26 cellular contexts compared by ENCODE assay signal in the genomic region with DNA sequence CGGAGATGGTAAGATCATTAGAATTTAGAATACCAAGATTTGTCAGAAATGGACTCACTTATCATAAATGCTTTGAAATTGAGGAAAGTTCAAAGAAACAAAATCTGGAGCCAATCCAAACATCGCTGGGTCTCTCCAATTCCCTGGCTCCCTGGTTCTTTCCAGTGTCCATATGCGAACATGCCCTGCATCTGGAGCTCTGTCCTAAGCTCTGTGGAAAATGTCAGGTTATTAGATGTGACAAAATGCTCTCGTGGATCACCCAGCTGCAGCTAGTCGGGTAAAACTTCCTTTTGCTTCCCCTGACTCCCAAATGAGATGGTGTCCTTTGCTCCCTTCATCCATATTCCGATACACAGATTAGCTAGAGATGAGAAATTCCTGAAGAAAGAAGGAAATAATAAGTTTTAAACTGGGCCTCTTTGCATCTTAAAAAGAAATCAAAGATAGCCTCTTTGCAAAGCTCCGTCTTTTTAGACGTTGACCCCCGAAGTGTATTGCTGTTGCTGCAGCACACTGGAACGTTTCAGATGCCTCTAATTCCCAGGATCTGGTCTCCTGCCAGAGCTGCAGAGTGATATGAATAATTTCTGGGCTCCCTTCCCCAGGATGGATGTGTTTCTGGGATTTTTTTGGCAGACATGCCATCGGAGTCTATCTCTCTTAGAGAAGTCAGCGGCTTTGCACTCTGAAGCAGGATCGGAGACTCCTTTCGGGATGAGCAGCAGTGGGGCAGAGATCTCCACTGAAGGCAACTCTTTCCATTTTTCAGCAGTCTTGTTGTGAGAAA.
DNase-seq lines count a peak whose midpoint lies in the region; ATAC-seq and TF ChIP-seq lines count a peak whose summit lies in the region.
"Had no signal": no experiment of that assay in that cellular context is flagged by ENCODE, and none has a peak within 500 bp of the region (broad histone marks: within the 10 kb centered on the region; RNA-seq: fewer than 3 reads in every experiment).

No MANE protein-coding gene starts in this region.

- H3K27me3 Mint-ChIP-seq in WTC11 (ENCODE audit: low read depth), result no peaks in the 10 kb centered on the region

- H3K9me3 Mint-ChIP-seq in WTC11, result peaks cover 10% of the 10 kb centered on the region
- H3K9me3 Mint-ChIP-seq: activated B cell treated with CpG ODN at 0.5 μM for 24 hours; activated CD4-positive, alpha-beta memory T cell treated with anti-CD3 and anti-CD28 coated beads for 36 hours; CD4-positive, alpha-beta memory T cell had no signal

- no peaks in the 10 kb centered on the region for H3K4me1 Mint-ChIP-seq in WTC11

- no peak overlapping the region for H3K4me3 ChIP-seq in AG10803 (ENCODE audit: low read length)
- no peak overlapping the region for H3K4me3 ChIP-seq in fibroblast of the aortic adventitia (ENCODE audit: low read depth, low read length)
- H3K4me3 ChIP-seq in ovary, result no peak overlapping the region
- H3K4me3 ChIP-seq: cardiac muscle cell, dorsolateral prefrontal cortex, hepatocyte, lower lobe of right lung, stomach, upper lobe of left lung had no signal

- DNase-seq in AG10803 (ENCODE audit: low read depth) (peak; percentile 50), amniotic epithelial cell (ENCODE audit: low read depth) (peak; percentile 42), fibroblast of the aortic adventitia (ENCODE audit: low read depth) (peak; percentile 88), ovary (peak; percentile 42 to 59 (median 51)), NK-92 (lab: John Stamatoyannopoulos, UW; ENCODE audit: unreplicated experiment) (no peak), WTC11 (ENCODE audit: low spot score) (no peak), DMS53 treated with DMSO at 0.1 percent for 48 hours (lab: John Stamatoyannopoulos, UW; ENCODE audit: unreplicated experiment) (no peak)
- DNase-seq: activated B cell treated with CpG ODN at 0.5 μM for 24 hours; activated CD4-positive, alpha-beta memory T cell treated with anti-CD3 and anti-CD28 coated beads for 36 hours; activated gamma-delta T cell; activated T-cell treated with anti-CD3 and anti-CD28 coated beads for 4 hours; CD4-positive, alpha-beta memory T cell; foreskin melanocyte; GDM1; H7; lower lobe of right lung; NCI-H524 treated with DMSO at 0.1 percent for 48 hours; RPMI8226; stomach; upper lobe of left lung had no signal

- H3K9me3 ChIP-seq in ovary, result no peaks in the 10 kb centered on the region
- H3K9me3 ChIP-seq: lower lobe of right lung, neutrophil, stomach, upper lobe of left lung had no signal

- no peaks in the 10 kb centered on the region for H3K4me1 ChIP-seq in ovary (ENCODE audit: insufficient read depth)

- no peaks in the 10 kb centered on the region for H3K36me3 Mint-ChIP-seq in WTC11
- H3K36me3 Mint-ChIP-seq: activated CD4-positive, alpha-beta memory T cell treated with anti-CD3 and anti-CD28 coated beads for 36 hours; CD4-positive, alpha-beta memory T cell; IgD-negative memory B cell had no signal

- TF ChIP-seq CTCF in AG10803 (conservative IDR thresholded peaks at IDR 0.05; ENCODE audit: low read length) (no peak), fibroblast of the aortic adventitia (IDR thresholded peaks at IDR 0.05; ENCODE audit: insufficient read depth, low read length) (no peak), ovary (IDR thresholded peaks at IDR 0.05) (no peak), WTC11 (IDR thresholded peaks at IDR 0.05) (no peak)

- CTCF ChIA-PET in WTC11 (lab: Charles Lee), result no interaction called here

- no peak overlapping the region for H3K27ac Mint-ChIP-seq in WTC11
- H3K27ac Mint-ChIP-seq: activated B cell treated with CpG ODN at 0.5 μM for 24 hours; activated CD4-positive, alpha-beta memory T cell treated with anti-CD3 and anti-CD28 coated beads for 36 hours; CD4-positive, alpha-beta memory T cell had no signal

- no peak for ATAC-seq in WTC11
- no peak for ATAC-seq in activated CD4-positive, CD25-positive, alpha-beta regulatory T cell treated with anti-CD3 and anti-CD28 coated beads, Interleukin-2, amount 50 U/mL, for 24 hours
- ATAC-seq: lower lobe of right lung had no signal

- H3K27me3 ChIP-seq in ovary, result no peaks in the 10 kb centered on the region
- H3K27me3 ChIP-seq: hepatocyte, stomach, upper lobe of left lung had no signal

- 14 to 18% (median 16%) methylated on average over 14 of the region's 14 CpGs for WGBS in ovary, 3 donors

- POLR2A ChIA-PET in WTC11 (lab: Charles Lee), result no interaction called here

- no peaks in the 10 kb centered on the region for H3K36me3 ChIP-seq in ovary
- H3K36me3 ChIP-seq: cardiac muscle cell, lower lobe of right lung, neutrophil, stomach, upper lobe of left lung had no signal

- no peak overlapping the region for H3K27ac ChIP-seq in ovary
- H3K27ac ChIP-seq: cardiac muscle cell, hepatocyte, lower lobe of right lung, neutrophil, stomach, upper lobe of left lung had no signal

- intact Hi-C loops in ovary (cut with DNase I), result loop anchor here in 2 of 4 donors (10.0 kb wide), 2 partner anchors 241 to 1471 kb away; no protein-coding TSS in a partner anchor

- H3K4me3 Mint-ChIP-seq in WTC11, result no peak overlapping the region
- H3K4me3 Mint-ChIP-seq: activated B cell treated with CpG ODN at 0.5 μM for 24 hours; activated CD4-positive, alpha-beta memory T cell treated with anti-CD3 and anti-CD28 coated beads for 36 hours; CD4-positive, alpha-beta memory T cell; IgD-negative memory B cell had no signal

- no peak for TF ChIP-seq EP300 in ovary (IDR thresholded peaks at IDR 0.05)

- no peak for TF ChIP-seq POLR2A in ovary (IDR thresholded peaks at IDR 0.05)

TF ChIP-seq in WTC11, 78 proteins besides CTCF, POLR2A, EP300 and RAD21:
- TF ChIP-seq, protein P1, sequence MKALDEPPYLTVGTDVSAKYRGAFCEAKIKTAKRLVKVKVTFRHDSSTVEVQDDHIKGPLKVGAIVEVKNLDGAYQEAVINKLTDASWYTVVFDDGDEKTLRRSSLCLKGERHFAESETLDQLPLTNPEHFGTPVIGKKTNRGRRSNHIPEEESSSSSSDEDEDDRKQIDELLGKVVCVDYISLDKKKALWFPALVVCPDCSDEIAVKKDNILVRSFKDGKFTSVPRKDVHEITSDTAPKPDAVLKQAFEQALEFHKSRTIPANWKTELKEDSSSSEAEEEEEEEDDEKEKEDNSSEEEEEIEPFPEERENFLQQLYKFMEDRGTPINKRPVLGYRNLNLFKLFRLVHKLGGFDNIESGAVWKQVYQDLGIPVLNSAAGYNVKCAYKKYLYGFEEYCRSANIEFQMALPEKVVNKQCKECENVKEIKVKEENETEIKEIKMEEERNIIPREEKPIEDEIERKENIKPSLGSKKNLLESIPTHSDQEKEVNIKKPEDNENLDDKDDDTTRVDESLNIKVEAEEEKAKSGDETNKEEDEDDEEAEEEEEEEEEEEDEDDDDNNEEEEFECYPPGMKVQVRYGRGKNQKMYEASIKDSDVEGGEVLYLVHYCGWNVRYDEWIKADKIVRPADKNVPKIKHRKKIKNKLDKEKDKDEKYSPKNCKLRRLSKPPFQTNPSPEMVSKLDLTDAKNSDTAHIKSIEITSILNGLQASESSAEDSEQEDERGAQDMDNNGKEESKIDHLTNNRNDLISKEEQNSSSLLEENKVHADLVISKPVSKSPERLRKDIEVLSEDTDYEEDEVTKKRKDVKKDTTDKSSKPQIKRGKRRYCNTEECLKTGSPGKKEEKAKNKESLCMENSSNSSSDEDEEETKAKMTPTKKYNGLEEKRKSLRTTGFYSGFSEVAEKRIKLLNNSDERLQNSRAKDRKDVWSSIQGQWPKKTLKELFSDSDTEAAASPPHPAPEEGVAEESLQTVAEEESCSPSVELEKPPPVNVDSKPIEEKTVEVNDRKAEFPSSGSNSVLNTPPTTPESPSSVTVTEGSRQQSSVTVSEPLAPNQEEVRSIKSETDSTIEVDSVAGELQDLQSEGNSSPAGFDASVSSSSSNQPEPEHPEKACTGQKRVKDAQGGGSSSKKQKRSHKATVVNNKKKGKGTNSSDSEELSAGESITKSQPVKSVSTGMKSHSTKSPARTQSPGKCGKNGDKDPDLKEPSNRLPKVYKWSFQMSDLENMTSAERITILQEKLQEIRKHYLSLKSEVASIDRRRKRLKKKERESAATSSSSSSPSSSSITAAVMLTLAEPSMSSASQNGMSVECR (CRISPR knock-in tag; IDR thresholded peaks at IDR 0.05; ENCODE audit: borderline replicate concordance), result no peak
- TF ChIP-seq, protein P2, sequence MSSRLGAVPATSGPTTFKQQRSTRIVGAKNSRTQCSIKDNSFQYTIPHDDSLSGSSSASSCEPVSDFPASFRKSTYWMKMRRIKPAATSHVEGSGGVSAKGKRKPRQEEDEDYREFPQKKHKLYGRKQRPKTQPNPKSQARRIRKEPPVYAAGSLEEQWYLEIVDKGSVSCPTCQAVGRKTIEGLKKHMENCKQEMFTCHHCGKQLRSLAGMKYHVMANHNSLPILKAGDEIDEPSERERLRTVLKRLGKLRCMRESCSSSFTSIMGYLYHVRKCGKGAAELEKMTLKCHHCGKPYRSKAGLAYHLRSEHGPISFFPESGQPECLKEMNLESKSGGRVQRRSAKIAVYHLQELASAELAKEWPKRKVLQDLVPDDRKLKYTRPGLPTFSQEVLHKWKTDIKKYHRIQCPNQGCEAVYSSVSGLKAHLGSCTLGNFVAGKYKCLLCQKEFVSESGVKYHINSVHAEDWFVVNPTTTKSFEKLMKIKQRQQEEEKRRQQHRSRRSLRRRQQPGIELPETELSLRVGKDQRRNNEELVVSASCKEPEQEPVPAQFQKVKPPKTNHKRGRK (CRISPR knock-in tag; IDR thresholded peaks at IDR 0.05; ENCODE audit: borderline replicate concordance), result no peak

Comparison
In these comparisons a context has a peak if more than half of its experiments do, and no peak if none do; other contexts are left out.
1. DNase-seq: peak in AG10803 (single experiment), amniotic epithelial cell (single experiment), fibroblast of the aortic adventitia (single experiment) and ovary (5 of 5); none in NK-92 (single experiment), WTC11 (single experiment) and DMS53 treated with DMSO at 0.1 percent for 48 hours (single experiment).